ENCODE assay signal across 2 cellular contexts in genomic region chr7:134458341-134458805, GRCh38.
TF ChIP-seq lines count a peak whose summit lies in the region.

No MANE protein-coding gene starts in this region.

TF ChIP-seq in HEK293, 187 proteins besides CTCF, POLR2A, EP300 and RAD21 (continued from another document and continues in another):
- TF ChIP-seq ZNF654 (tag by site-specific recombination; IDR thresholded peaks at IDR 0.05; ENCODE audit: low read depth) (no peak), ZBTB1 (tag by site-specific recombination; IDR thresholded peaks at IDR 0.05) (no peak), ZNF664 (tag by site-specific recombination; IDR thresholded peaks at IDR 0.05) (no peak), ZNF449 (tag by site-specific recombination; IDR thresholded peaks at IDR 0.05) (0 out of 2 replicates have a peak, but pooled peaks have one; percentile 58), ZNF776 (tag by site-specific recombination; IDR thresholded peaks at IDR 0.05; ENCODE audit: borderline replicate concordance) (no peak), ZNF514 (tag by site-specific recombination; IDR thresholded peaks at IDR 0.05) (no peak), HOXC10 (CRISPR knock-in tag; IDR thresholded peaks at IDR 0.05) (no peak), ZNF148 (tag by site-specific recombination; IDR thresholded peaks at IDR 0.05; ENCODE audit: borderline replicate concordance) (no peak), ZNF335 (tag by site-specific recombination; conservative IDR thresholded peaks at IDR 0.05) (peak; percentile 98), ZBTB8A (tag by site-specific recombination; IDR thresholded peaks at IDR 0.05) (peak; percentile 98), ZBTB17 (tag by site-specific recombination; IDR thresholded peaks at IDR 0.05) (0 out of 2 replicates have a peak, but pooled peaks have one; percentile 29), ZNF549 (tag by site-specific recombination; IDR thresholded peaks at IDR 0.05) (no peak), ZNF354C (tag by site-specific recombination; IDR thresholded peaks at IDR 0.05; ENCODE audit: borderline replicate concordance, low read depth) (no peak), ZNF175 (tag by site-specific recombination; IDR thresholded peaks at IDR 0.05) (no peak), ZBTB49 (tag by site-specific recombination; IDR thresholded peaks at IDR 0.05; ENCODE audit: low read depth) (no peak), ZBTB20 (tag by site-specific recombination; IDR thresholded peaks at IDR 0.05) (peak; percentile 68; the same call in 1 of the 2 replicates), ZNF639 (tag by site-specific recombination; IDR thresholded peaks at IDR 0.05) (no peak)

TF ChIP-seq in HepG2, 621 proteins besides CTCF, POLR2A, EP300 and RAD21 (continued from another document and continues in another):
- TF ChIP-seq ZNF318 (CRISPR knock-in tag; IDR thresholded peaks at IDR 0.05) (no peak), NFKB2 (CRISPR knock-in tag; IDR thresholded peaks at IDR 0.05; ENCODE audit: borderline replicate concordance) (no peak), ZNF652 (CRISPR knock-in tag; IDR thresholded peaks at IDR 0.05; ENCODE audit: borderline replicate concordance, low read depth) (no peak), HNRNPL (IDR thresholded peaks at IDR 0.05; ENCODE audit: low read depth, low read length) (peak; percentile 69; the same call in 1 of the 2 replicates), ZKSCAN1 (IDR thresholded peaks at IDR 0.05; ENCODE audit: low read length) (no peak), ONECUT2 (CRISPR knock-in tag; IDR thresholded peaks at IDR 0.05) (no peak), DBP (CRISPR knock-in tag; IDR thresholded peaks at IDR 0.05; ENCODE audit: not compliant biosample characterization) (no peak), UBTF (CRISPR knock-in tag; IDR thresholded peaks at IDR 0.05) (peak; percentile 91), ZNF451 (CRISPR knock-in tag; IDR thresholded peaks at IDR 0.05) (peak; percentile 67; the same call in 1 of the 2 replicates), ZNF3 (CRISPR knock-in tag; IDR thresholded peaks at IDR 0.05) (no peak), KLF6 (CRISPR knock-in tag; IDR thresholded peaks at IDR 0.05) (no peak), XRCC5 (optimal IDR thresholded peaks at IDR 0.05; ENCODE audit: low read length) (peak; percentile 43), MXD4 (CRISPR knock-in tag; IDR thresholded peaks at IDR 0.05) (0 out of 2 replicates have a peak, but pooled peaks have one; percentile 20), AGO2 (optimal IDR thresholded peaks at IDR 0.05; ENCODE audit: low read depth, low read length) (peak; percentile 81), HNRNPK (IDR thresholded peaks at IDR 0.05; ENCODE audit: low read depth, low read length, poor library complexity, severe bottlenecking) (no peak), ZNF580 (CRISPR knock-in tag; IDR thresholded peaks at IDR 0.05; ENCODE audit: borderline replicate concordance, low read depth) (no peak), NR0B2 (CRISPR knock-in tag; IDR thresholded peaks at IDR 0.05) (no peak), SPEN (CRISPR knock-in tag; IDR thresholded peaks at IDR 0.05; ENCODE audit: low read depth) (no peak), ZNF674 (CRISPR knock-in tag; IDR thresholded peaks at IDR 0.05; ENCODE audit: low read depth) (no peak), ZNF768 (CRISPR knock-in tag; IDR thresholded peaks at IDR 0.05) (peak; percentile 17; the same call in 1 of the 2 replicates), MED8 (CRISPR knock-in tag; IDR thresholded peaks at IDR 0.05; ENCODE audit: insufficient replicate concordance) (peak; percentile 43), ZNF556 (CRISPR knock-in tag; IDR thresholded peaks at IDR 0.05; ENCODE audit: borderline replicate concordance) (no peak), GABPB1 (CRISPR knock-in tag; IDR thresholded peaks at IDR 0.05) (no peak), SMC3 (IDR thresholded peaks at IDR 0.05; ENCODE audit: low read length) (no peak), ZFAT (CRISPR knock-in tag; conservative IDR thresholded peaks at IDR 0.05) (0 out of 2 replicates have a peak, but pooled peaks have one; percentile 5), ZFP36L2 (CRISPR knock-in tag; IDR thresholded peaks at IDR 0.05) (no peak), ZBTB49 (CRISPR knock-in tag; IDR thresholded peaks at IDR 0.05; ENCODE audit: borderline replicate concordance) (no peak), AGO1 (IDR thresholded peaks at IDR 0.05; ENCODE audit: low read depth, low read length, poor library complexity, severe bottlenecking) (no peak), MBD4 (IDR thresholded peaks at IDR 0.05; ENCODE audit: borderline replicate concordance, low read length) (no peak), KAT7 (CRISPR knock-in tag; IDR thresholded peaks at IDR 0.05; ENCODE audit: borderline replicate concordance) (0 out of 2 replicates have a peak, but pooled peaks have one; percentile 56), NCOA5 (CRISPR knock-in tag; IDR thresholded peaks at IDR 0.05) (no peak), HOXD1 (CRISPR knock-in tag; IDR thresholded peaks at IDR 0.05) (no peak), CEBPB (IDR thresholded peaks at IDR 0.05; ENCODE audit: borderline replicate concordance, low read depth, low read length) (no peak), TERF1 (CRISPR knock-in tag; IDR thresholded peaks at IDR 0.05) (no peak), JDP2 (CRISPR knock-in tag; IDR thresholded peaks at IDR 0.05; ENCODE audit: borderline replicate concordance) (no peak), SAP130 (CRISPR knock-in tag; IDR thresholded peaks at IDR 0.05; ENCODE audit: low read depth) (no peak; the same call in 1 of the 2 replicates), PHB2 (IDR thresholded peaks at IDR 0.05; ENCODE audit: partially characterized antibody) (no peak)
